Comparison of ENCODE assay signal across 8 cellular contexts in genomic region chr4:37892641-37893040, GRCh38. TPM values are rescaled to one million over a fixed set of nuclear protein-coding genes. Genes with fewer than 3 reads are reported as not detected.
DNase-seq lines count a peak whose midpoint lies in the region; ATAC-seq, FAIRE-seq and TF ChIP-seq lines count a peak whose summit lies in the region.

No MANE protein-coding gene starts in this region.

- in situ Hi-C loops in HepG2 (cut with HindIII; ENCODE audit: extremely low pct_ligation_motif_present, low pct_unique_long_range_greater_than_20kb), result no loop called here

- H3K27ac ChIP-seq in CD4-positive, alpha-beta T cell (ENCODE audit: low read depth, low read length), result no peak overlapping the region
- no peak overlapping the region for H3K27ac ChIP-seq in HepG2 (ENCODE audit: extremely low read length, insufficient read depth, low read length)

- CTCF ChIA-PET in CD4-positive, alpha-beta T cell (lab: Charles Lee), result no interaction called here
- CTCF ChIA-PET in HepG2 (lab: Yijun Ruan, JAX; ENCODE audit: low intra/inter-chr PET ratio, low total read pairs), result no interaction called here

- H3K4me1 ChIP-seq in HepG2 (ENCODE audit: insufficient read depth, low read length), result peaks cover 7% of the 10 kb centered on the region; the same call in 1 of the 2 replicates

- FAIRE-seq in HepG2 (lab: Jason Lieb, UNC), result no peak

- no peaks in the 10 kb centered on the region for H3K9me3 ChIP-seq in CD4-positive, alpha-beta T cell (ENCODE audit: control insufficient read depth, low read length)
- no peaks in the 10 kb centered on the region for H3K9me3 ChIP-seq in HepG2 (ENCODE audit: low read length)

- no peak overlapping the region for H2AFZ ChIP-seq in HepG2 (ENCODE audit: low read length)

- peak overlapping the region; percentile 97 for H3K4me3 Mint-ChIP-seq in CD4-positive, alpha-beta T cell

- no peak for TF ChIP-seq CTCF in CD4-positive, alpha-beta T cell (IDR thresholded peaks at IDR 0.05)
- TF ChIP-seq CTCF in HepG2 (CRISPR knock-in tag; IDR thresholded peaks at IDR 0.05), result no peak

- no peaks in the 10 kb centered on the region for H3K79me2 ChIP-seq in HepG2 (ENCODE audit: insufficient read depth, low read length)

- no peaks in the 10 kb centered on the region for H3K27me3 Mint-ChIP-seq in CD4-positive, alpha-beta T cell

- no peaks in the 10 kb centered on the region for H3K9me3 Mint-ChIP-seq in CD4-positive, alpha-beta T cell

- TF ChIP-seq EP300 in HepG2 (IDR thresholded peaks at IDR 0.05; ENCODE audit: low read depth in 2 of 2, low read length in 2 of 2) (no peak), HepG2 (CRISPR knock-in tag; IDR thresholded peaks at IDR 0.05; ENCODE audit: borderline replicate concordance) (no peak)

- H3K27me3 ChIP-seq in CD4-positive, alpha-beta T cell (ENCODE audit: control insufficient read depth, insufficient read depth, low read length), result no peaks in the 10 kb centered on the region
- H3K27me3 ChIP-seq in HepG2 (ENCODE audit: control insufficient read depth in 1 of 2, insufficient read depth in 2 of 2, low read length in 2 of 2), result peaks cover 1 to 27% of the 10 kb centered on the region in 2 experiments; a peak in 2 of 5 replicates

- WGBS in HepG2 (ENCODE audit: low lambda C conversion rate), result 71% methylated on average over 5 of the region's 5 CpGs

- intact Hi-C loops in CD4-positive, alpha-beta T cell (cut with DNase I, micrococcal nuclease), result loop anchor here in 1 of 2 experiments (5.0 kb wide), 2 partner anchors 85 to 90 kb away; no protein-coding TSS in a partner anchor
- intact Hi-C loops in HepG2 (cut with micrococcal nuclease; ENCODE audit: unreplicated experiment), result no loop called here

- no peak overlapping the region for H3K4me3 ChIP-seq in HepG2 (replicated peaks in 1 of 3; ENCODE audit: insufficient read depth in 1 of 3, low read depth in 2 of 3, low read length in 3 of 3)

- TF ChIP-seq POLR2A in HepG2 (IDR thresholded peaks at IDR 0.05; ENCODE audit: insufficient read depth in 1 of 2, low read depth in 2 of 2, low read length in 2 of 2), result no peak

- H4K20me1 ChIP-seq in HepG2 (ENCODE audit: insufficient read depth, low read length), result no peaks in the 10 kb centered on the region

- peaks cover 15% of the 10 kb centered on the region for H3K36me3 Mint-ChIP-seq in CD4-positive, alpha-beta T cell (ENCODE audit: low read depth)

- DNase-seq in CD4-positive, alpha-beta T cell, result peak in 8 of 10 experiments; percentile 11 to 38 (median 20)
- peak; percentile 54 for DNase-seq in NAMALWA (ENCODE audit: low spot score)
- peak; percentile 28 for DNase-seq in activated T-helper 9 cell treated with anti-CD3 and anti-CD28 coated beads, Interleukin-2, amount 50 U/mL, for 16 hours (ENCODE audit: low read depth)
- peak; percentile 33 to 37 for DNase-seq in stimulated activated CD4-positive, alpha-beta T cell treated with anti-CD3 and anti-CD28 coated beads, Interleukin-2, amount 100 ng/mL, for 48 hours
- no peak for DNase-seq in GOT3 (lab: John Stamatoyannopoulos, UW)
- no peak for DNase-seq in NCI-H82 treated with DMSO at 0.1 percent for 48 hours (lab: John Stamatoyannopoulos, UW; ENCODE audit: unreplicated experiment)
- no peak for DNase-seq in HepG2 (ENCODE audit: low spot score)

- POLR2A ChIA-PET in CD4-positive, alpha-beta T cell (lab: Charles Lee), result interaction anchor here (0.9 to 2.5 kb wide), 5 partner anchors 32 to 206 kb away, joined by 4 to 33 read pairs (median 5); partner anchors contain the start of gene PGM2
- POLR2A ChIA-PET in HepG2 (lab: Yijun Ruan, JAX), result no interaction called here

- H3K4me2 ChIP-seq in HepG2 (ENCODE audit: low read depth, low read length), result no peak overlapping the region

- no TSS peak for BruUV-seq in HepG2 (replicated peaks; lab: Mats Ljungman, UMichigan)

- no peaks in the 10 kb centered on the region for H3K36me3 ChIP-seq in HepG2 (replicated peaks in 1 of 2; ENCODE audit: control insufficient read depth in 1 of 2, insufficient read depth in 2 of 2, low read length in 2 of 2)

- TF ChIP-seq RAD21 in HepG2 (CRISPR knock-in tag; IDR thresholded peaks at IDR 0.05), result no peak

- peaks cover 60% of the 10 kb centered on the region for H3K4me1 Mint-ChIP-seq in CD4-positive, alpha-beta T cell (ENCODE audit: low read depth)

- peak; percentile 49 for ATAC-seq in CD4-positive, alpha-beta T cell (ENCODE audit: poor library complexity)
- ATAC-seq in GM21528 (IDR thresholded peaks at IDR 0.05; ENCODE audit: low FRiP score, unreplicated experiment) (peak; percentile 47), HepG2 (no peak)

- peak overlapping the region; percentile 94 for H3K27ac Mint-ChIP-seq in CD4-positive, alpha-beta T cell

- no peak overlapping the region for H3K9ac ChIP-seq in HepG2 (ENCODE audit: insufficient read depth, low read depth, low read length)

TF ChIP-seq in HepG2, 621 proteins besides CTCF, POLR2A, EP300 and RAD21 (continues in another document):
- TF ChIP-seq ZNF451 (CRISPR knock-in tag; IDR thresholded peaks at IDR 0.05) (no peak), HINFP (CRISPR knock-in tag; IDR thresholded peaks at IDR 0.05; ENCODE audit: low read depth) (no peak), MTF1 (CRISPR knock-in tag; IDR thresholded peaks at IDR 0.05) (no peak), ZNF780A (CRISPR knock-in tag; IDR thresholded peaks at IDR 0.05) (no peak)
- TF ChIP-seq, protein P1, sequence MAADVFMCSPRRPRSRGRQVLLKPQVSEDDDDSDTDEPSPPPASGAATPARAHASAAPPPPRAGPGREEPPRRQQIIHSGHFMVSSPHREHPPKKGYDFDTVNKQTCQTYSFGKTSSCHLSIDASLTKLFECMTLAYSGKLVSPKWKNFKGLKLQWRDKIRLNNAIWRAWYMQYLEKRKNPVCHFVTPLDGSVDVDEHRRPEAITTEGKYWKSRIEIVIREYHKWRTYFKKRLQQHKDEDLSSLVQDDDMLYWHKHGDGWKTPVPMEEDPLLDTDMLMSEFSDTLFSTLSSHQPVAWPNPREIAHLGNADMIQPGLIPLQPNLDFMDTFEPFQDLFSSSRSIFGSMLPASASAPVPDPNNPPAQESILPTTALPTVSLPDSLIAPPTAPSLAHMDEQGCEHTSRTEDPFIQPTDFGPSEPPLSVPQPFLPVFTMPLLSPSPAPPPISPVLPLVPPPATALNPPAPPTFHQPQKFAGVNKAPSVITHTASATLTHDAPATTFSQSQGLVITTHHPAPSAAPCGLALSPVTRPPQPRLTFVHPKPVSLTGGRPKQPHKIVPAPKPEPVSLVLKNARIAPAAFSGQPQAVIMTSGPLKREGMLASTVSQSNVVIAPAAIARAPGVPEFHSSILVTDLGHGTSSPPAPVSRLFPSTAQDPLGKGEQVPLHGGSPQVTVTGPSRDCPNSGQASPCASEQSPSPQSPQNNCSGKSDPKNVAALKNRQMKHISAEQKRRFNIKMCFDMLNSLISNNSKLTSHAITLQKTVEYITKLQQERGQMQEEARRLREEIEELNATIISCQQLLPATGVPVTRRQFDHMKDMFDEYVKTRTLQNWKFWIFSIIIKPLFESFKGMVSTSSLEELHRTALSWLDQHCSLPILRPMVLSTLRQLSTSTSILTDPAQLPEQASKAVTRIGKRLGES (CRISPR knock-in tag; IDR thresholded peaks at IDR 0.05; ENCODE audit: borderline replicate concordance), result no peak

RNA-seq across cellular contexts. Expression of gene TBC1D1, which starts 1.8 kb away (rescaled TPM):
- total RNA-seq in CD4-positive, alpha-beta T cell, result 10 to 100 TPM; 40.7 to 46.5 TPM
- total RNA-seq in HepG2 (2016; rRNA removed; fragmentation: Illumina TruSeq; extraction: Trizol), result 62.8 and 72.4 TPM in 2 replicates
- 64.8 and 77.1 TPM in 2 replicates for total RNA-seq in HepG2 (2016; cell fraction: cytosol; rRNA removed; fragmentation: Illumina TruSeq; extraction: Trizol; ENCODE audit: low read depth)
- 53.2 and 64.4 TPM in 2 replicates for total RNA-seq in HepG2 (2016; cell fraction: insoluble cytoplasmic fraction; rRNA removed; fragmentation: Illumina TruSeq; extraction: Trizol)
- 145 TPM in 2 replicates for total RNA-seq in HepG2 (2016; cell fraction: membrane; rRNA removed; fragmentation: Illumina TruSeq; extraction: Trizol)
- 39.0 and 39.8 TPM in 2 replicates for total RNA-seq in HepG2 (2016; cell fraction: nucleus; rRNA removed; fragmentation: Illumina TruSeq; extraction: Trizol)
- 35.1 and 37.3 TPM in 2 replicates for polyA plus RNA-seq in HepG2 (2011; rRNA removed)
- polyA plus RNA-seq in HepG2 (2011; cell fraction: cytosol; rRNA removed), result 45.5 and 45.8 TPM in 2 replicates
- 28.9 and 31.3 TPM in 2 replicates for polyA plus RNA-seq in HepG2 (2011; cell fraction: nucleus; rRNA removed)
- 36.5 and 47.0 TPM in 2 replicates for polyA plus RNA-seq in HepG2 (2012)
- polyA plus RNA-seq in HepG2 (2016; cell fraction: cytosol; fragmentation: Illumina TruSeq; extraction: Trizol; ENCODE audit: low read depth), result 59.1 and 60.0 TPM in 2 replicates
- polyA plus RNA-seq in HepG2 (2016; cell fraction: insoluble cytoplasmic fraction; fragmentation: Illumina TruSeq; extraction: Trizol; ENCODE audit: low read depth), result 66.3 and 68.6 TPM in 2 replicates
- 115 and 125 TPM in 2 replicates for polyA plus RNA-seq in HepG2 (2016; cell fraction: membrane; fragmentation: Illumina TruSeq; extraction: Trizol; ENCODE audit: low read depth)
- polyA plus RNA-seq in HepG2 (2016; cell fraction: nucleus; fragmentation: Illumina TruSeq; extraction: Trizol; ENCODE audit: insufficient read depth, low read depth), result 43.0 and 44.9 TPM in 2 replicates
- 22.7 and 52.3 TPM in 2 replicates for polyA minus RNA-seq in HepG2 (2011; rRNA and poly(A)+ RNA removed; ENCODE audit: low replicate concordance)
- 39.2 and 52.8 TPM in 2 replicates for polyA minus RNA-seq in HepG2 (2011; cell fraction: cytosol; rRNA and poly(A)+ RNA removed)
- 33.9 and 36.3 TPM in 2 replicates for polyA minus RNA-seq in HepG2 (2011; cell fraction: nucleus; rRNA and poly(A)+ RNA removed)

Comparison
In these comparisons a context has a peak if more than half of its experiments do, and no peak if none do; other contexts are left out.
1. DNase-seq: peak in CD4-positive, alpha-beta T cell (8 of 10), NAMALWA (single experiment), activated T-helper 9 cell treated with anti-CD3 and anti-CD28 coated beads, Interleukin-2, amount 50 U/mL, for 16 hours (single experiment) and stimulated activated CD4-positive, alpha-beta T cell treated with anti-CD3 and anti-CD28 coated beads, Interleukin-2, amount 100 ng/mL, for 48 hours (2 of 2); none in GOT3 (single experiment), NCI-H82 treated with DMSO at 0.1 percent for 48 hours (single experiment) and HepG2 (single experiment).